ENCODE assay signal across 1 cellular context in the genomic region with DNA sequence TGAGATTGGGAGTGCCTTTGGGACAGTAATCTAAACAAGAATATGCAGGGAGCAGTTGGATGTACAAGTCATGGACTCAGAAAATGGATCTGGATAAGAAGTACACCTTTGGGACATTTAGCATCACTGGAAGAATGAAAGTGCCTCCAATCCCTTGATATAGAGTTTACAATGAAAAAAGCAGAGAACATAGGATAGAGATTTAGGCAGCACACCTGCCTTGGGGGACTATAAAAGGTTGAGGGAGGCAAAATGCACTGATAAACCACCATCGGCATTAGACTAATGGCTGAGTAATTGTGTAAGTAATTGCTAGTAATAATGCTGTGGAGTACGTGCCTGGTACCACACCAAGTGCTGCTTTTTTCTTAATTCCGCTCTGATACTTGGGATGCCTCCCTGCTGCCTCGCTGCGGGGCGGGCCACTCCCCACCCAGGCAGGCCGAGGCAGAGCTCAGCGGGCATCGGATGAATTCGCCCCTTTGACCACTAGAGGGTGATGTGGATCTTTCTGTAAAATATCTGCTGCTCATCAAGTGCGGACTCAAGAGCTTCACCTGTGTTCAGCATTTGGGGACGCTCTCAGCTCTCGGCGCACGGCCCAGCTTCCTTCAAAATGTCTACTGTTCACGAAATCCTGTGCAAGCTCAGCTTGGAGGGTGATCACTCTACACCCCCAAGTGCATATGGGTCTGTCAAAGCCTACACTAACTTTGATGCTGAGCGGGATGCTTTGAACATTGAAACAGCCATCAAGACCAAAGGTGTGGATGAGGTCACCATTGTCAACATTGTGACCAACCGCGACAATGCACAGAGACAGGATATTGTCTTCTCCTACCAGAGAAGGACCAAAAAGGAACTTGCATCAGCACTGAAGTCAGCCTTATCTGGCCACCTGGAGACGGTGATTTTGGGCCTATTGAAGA.
TF ChIP-seq lines count a peak whose summit lies in the region.

No MANE protein-coding gene starts in this region.

TF ChIP-seq in GM23338, 12 proteins besides CTCF, POLR2A, EP300 and RAD21 (continued from another document):
- TF ChIP-seq, protein P1, sequence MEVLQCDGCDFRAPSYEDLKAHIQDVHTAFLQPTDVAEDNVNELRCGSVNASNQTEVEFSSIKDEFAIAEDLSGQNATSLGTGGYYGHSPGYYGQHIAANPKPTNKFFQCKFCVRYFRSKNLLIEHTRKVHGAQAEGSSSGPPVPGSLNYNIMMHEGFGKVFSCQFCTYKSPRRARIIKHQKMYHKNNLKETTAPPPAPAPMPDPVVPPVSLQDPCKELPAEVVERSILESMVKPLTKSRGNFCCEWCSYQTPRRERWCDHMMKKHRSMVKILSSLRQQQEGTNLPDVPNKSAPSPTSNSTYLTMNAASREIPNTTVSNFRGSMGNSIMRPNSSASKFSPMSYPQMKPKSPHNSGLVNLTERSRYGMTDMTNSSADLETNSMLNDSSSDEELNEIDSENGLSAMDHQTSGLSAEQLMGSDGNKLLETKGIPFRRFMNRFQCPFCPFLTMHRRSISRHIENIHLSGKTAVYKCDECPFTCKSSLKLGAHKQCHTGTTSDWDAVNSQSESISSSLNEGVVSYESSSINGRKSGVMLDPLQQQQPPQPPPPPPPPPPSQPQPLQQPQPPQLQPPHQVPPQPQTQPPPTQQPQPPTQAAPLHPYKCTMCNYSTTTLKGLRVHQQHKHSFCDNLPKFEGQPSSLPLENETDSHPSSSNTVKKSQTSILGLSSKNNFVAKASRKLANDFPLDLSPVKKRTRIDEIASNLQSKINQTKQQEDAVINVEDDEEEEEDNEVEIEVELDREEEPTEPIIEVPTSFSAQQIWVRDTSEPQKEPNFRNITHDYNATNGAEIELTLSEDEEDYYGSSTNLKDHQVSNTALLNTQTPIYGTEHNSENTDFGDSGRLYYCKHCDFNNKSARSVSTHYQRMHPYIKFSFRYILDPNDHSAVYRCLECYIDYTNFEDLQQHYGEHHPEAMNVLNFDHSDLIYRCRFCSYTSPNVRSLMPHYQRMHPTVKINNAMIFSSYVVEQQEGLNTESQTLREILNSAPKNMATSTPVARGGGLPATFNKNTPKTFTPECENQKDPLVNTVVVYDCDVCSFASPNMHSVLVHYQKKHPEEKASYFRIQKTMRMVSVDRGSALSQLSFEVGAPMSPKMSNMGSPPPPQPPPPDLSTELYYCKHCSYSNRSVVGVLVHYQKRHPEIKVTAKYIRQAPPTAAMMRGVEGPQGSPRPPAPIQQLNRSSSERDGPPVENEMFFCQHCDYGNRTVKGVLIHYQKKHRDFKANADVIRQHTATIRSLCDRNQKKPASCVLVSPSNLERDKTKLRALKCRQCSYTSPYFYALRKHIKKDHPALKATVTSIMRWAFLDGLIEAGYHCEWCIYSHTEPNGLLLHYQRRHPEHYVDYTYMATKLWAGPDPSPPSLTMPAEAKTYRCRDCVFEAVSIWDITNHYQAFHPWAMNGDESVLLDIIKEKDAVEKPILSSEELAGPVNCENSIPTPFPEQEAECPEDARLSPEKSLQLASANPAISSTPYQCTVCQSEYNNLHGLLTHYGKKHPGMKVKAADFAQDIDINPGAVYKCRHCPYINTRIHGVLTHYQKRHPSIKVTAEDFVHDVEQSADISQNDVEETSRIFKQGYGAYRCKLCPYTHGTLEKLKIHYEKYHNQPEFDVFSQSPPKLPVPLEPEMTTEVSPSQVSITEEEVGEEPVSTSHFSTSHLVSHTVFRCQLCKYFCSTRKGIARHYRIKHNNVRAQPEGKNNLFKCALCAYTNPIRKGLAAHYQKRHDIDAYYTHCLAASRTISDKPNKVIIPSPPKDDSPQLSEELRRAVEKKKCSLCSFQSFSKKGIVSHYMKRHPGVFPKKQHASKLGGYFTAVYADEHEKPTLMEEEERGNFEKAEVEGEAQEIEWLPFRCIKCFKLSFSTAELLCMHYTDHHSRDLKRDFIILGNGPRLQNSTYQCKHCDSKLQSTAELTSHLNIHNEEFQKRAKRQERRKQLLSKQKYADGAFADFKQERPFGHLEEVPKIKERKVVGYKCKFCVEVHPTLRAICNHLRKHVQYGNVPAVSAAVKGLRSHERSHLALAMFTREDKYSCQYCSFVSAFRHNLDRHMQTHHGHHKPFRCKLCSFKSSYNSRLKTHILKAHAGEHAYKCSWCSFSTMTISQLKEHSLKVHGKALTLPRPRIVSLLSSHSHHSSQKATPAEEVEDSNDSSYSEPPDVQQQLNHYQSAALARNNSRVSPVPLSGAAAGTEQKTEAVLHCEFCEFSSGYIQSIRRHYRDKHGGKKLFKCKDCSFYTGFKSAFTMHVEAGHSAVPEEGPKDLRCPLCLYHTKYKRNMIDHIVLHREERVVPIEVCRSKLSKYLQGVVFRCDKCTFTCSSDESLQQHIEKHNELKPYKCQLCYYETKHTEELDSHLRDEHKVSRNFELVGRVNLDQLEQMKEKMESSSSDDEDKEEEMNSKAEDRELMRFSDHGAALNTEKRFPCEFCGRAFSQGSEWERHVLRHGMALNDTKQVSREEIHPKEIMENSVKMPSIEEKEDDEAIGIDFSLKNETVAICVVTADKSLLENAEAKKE (CRISPR knock-in tag; IDR thresholded peaks at IDR 0.05): no peak
